ENCODE assay signal across 10 cellular contexts in genomic region chr20:32522525-32522774, GRCh38.
DNase-seq lines count a peak whose midpoint lies in the region; ATAC-seq and TF ChIP-seq lines count a peak whose summit lies in the region.
"Had no signal": no experiment of that assay in that cellular context is flagged by ENCODE, and none has a peak within 500 bp of the region (broad histone marks: within the 10 kb centered on the region; RNA-seq: fewer than 3 reads in every experiment).

No MANE protein-coding gene starts in this region.

- H2BK12ac ChIP-seq in neuronal stem cell (ENCODE audit: low read length) = no peak overlapping the region

- H3K27ac ChIP-seq in neuronal stem cell (replicated peaks; ENCODE audit: low read length) (no peak overlapping the region), vagina (no peak overlapping the region)
- H3K27ac ChIP-seq: psoas muscle had no signal

- no peak overlapping the region for H3K9ac ChIP-seq in neuronal stem cell (ENCODE audit: low read depth, low read length, poor library complexity)

- H3K79me1 ChIP-seq in neuronal stem cell (ENCODE audit: low read depth, low read length) = no peaks in the 10 kb centered on the region

- H3K9me3 Mint-ChIP-seq in activated CD4-positive, alpha-beta T cell treated with anti-CD3 and anti-CD28 coated beads for 36 hours (ENCODE audit: low read depth) = no peaks in the 10 kb centered on the region
- H3K9me3 Mint-ChIP-seq in activated CD8-positive, alpha-beta T cell treated with anti-CD3 and anti-CD28 coated beads, Interleukin-2, amount 10 ng/mL, durations not matched to agents 7 days and 5 days (ENCODE audit: insufficient read depth) = no peaks in the 10 kb centered on the region

- no peak for ATAC-seq in activated CD4-positive, alpha-beta T cell treated with anti-CD3 and anti-CD28 coated beads for 36 hours
- ATAC-seq in activated CD8-positive, alpha-beta T cell treated with anti-CD3 and anti-CD28 coated beads, Interleukin-2, amount 10 ng/mL, durations not matched to agents 7 days and 5 days = peak; percentile 12
- ATAC-seq in Right ventricle myocardium inferior = no peak

- H3K4me2 ChIP-seq in neuronal stem cell (ENCODE audit: insufficient read depth, low read length, poor library complexity, severe bottlenecking) = no peak overlapping the region

- peak overlapping the region; percentile 36 for H3K23ac ChIP-seq in neuronal stem cell (ENCODE audit: low read depth, low read length, poor library complexity)

- peak overlapping the region; percentile 57 for H2AK5ac ChIP-seq in neuronal stem cell (ENCODE audit: low read depth, low read length)

- H3K27ac Mint-ChIP-seq in activated CD4-positive, alpha-beta T cell treated with anti-CD3 and anti-CD28 coated beads for 36 hours = peak overlapping the region; percentile 43
- peak overlapping the region; percentile 80 for H3K27ac Mint-ChIP-seq in activated CD8-positive, alpha-beta T cell treated with anti-CD3 and anti-CD28 coated beads, Interleukin-2, amount 10 ng/mL, durations not matched to agents 7 days and 5 days

- CTCF ChIA-PET in activated CD4-positive, alpha-beta T cell treated with anti-CD3 and anti-CD28 coated beads for 36 hours (lab: Charles Lee) = interaction anchor here (0.7 to 11.1 kb wide), 22 partner anchors 9 to 1682 kb away, joined by 3 to 214 read pairs (median 4); no protein-coding TSS in a partner anchor
- CTCF ChIA-PET in activated CD8-positive, alpha-beta T cell treated with anti-CD3 and anti-CD28 coated beads, Interleukin-2, amount 10 ng/mL, durations not matched to agents 7 days and 5 days (lab: Charles Lee) = interaction anchor here (0.8 to 12.2 kb wide), 23 partner anchors 8 to 256 kb away, joined by 3 to 285 read pairs (median 4); partner anchors contain the start of genes C20orf203, COMMD7 and NOL4L
- CTCF ChIA-PET in HEK293T (lab: Yijun Ruan, JAX) = interaction anchor here (0.6 to 5.0 kb wide), 7 partner anchors 14 to 256 kb away, joined by 3 to 48 read pairs (median 4); no protein-coding TSS in a partner anchor

- H3K9me3 ChIP-seq in neuronal stem cell (replicated peaks in 1 of 2; ENCODE audit: control insufficient read depth in 2 of 2, insufficient read depth in 1 of 2, low read depth in 1 of 2, low read length in 2 of 2) (no peaks in the 10 kb centered on the region), vagina (no peaks in the 10 kb centered on the region)
- H3K9me3 ChIP-seq: psoas muscle had no signal

- no peak for TF ChIP-seq POLR2A in vagina (IDR thresholded peaks at IDR 0.05)

- peaks cover 27 to 28% of the 10 kb centered on the region in 2 donors for H3K4me1 ChIP-seq in neuronal stem cell (ENCODE audit: control insufficient read depth in 2 of 2, insufficient read depth in 1 of 2, low read depth in 1 of 2, low read length in 2 of 2)
- peaks cover 51% of the 10 kb centered on the region for H3K4me1 ChIP-seq in vagina
- H3K4me1 ChIP-seq: psoas muscle had no signal

- H3K36me3 Mint-ChIP-seq in activated CD4-positive, alpha-beta T cell treated with anti-CD3 and anti-CD28 coated beads for 36 hours (ENCODE audit: low read depth) = peaks cover 13% of the 10 kb centered on the region
- H3K36me3 Mint-ChIP-seq in activated CD8-positive, alpha-beta T cell treated with anti-CD3 and anti-CD28 coated beads, Interleukin-2, amount 10 ng/mL, durations not matched to agents 7 days and 5 days (ENCODE audit: low read depth) = peaks cover 29% of the 10 kb centered on the region

- TF ChIP-seq CTCF in vagina (IDR thresholded peaks at IDR 0.05) = no peak

- no peak overlapping the region for H3K4me3 ChIP-seq in neuronal stem cell (ENCODE audit: low read length in 2 of 2)
- no peak overlapping the region for H3K4me3 ChIP-seq in vagina
- H3K4me3 ChIP-seq: psoas muscle had no signal

- POLR2A ChIA-PET in activated CD4-positive, alpha-beta T cell treated with anti-CD3 and anti-CD28 coated beads for 36 hours (lab: Charles Lee) = interaction anchor here (1.0 kb wide), 1 partner anchor 130 kb away, joined by 3 read pairs; no protein-coding TSS in a partner anchor
- POLR2A ChIA-PET in activated CD8-positive, alpha-beta T cell treated with anti-CD3 and anti-CD28 coated beads, Interleukin-2, amount 10 ng/mL, durations not matched to agents 7 days and 5 days (lab: Charles Lee) = interaction anchor here (2.8 to 8.3 kb wide), 2 partner anchors 15 to 130 kb away, joined by 10 to 145 read pairs; no protein-coding TSS in a partner anchor
- POLR2A ChIA-PET in HEK293T (lab: Yijun Ruan, JAX) = interaction anchor here (1.5 to 1.8 kb wide), 2 partner anchors 129 to 142 kb away, joined by 4 to 8 read pairs; no protein-coding TSS in a partner anchor

- H2BK15ac ChIP-seq in neuronal stem cell (ENCODE audit: low read length) = peak overlapping the region; percentile 5

- H3K27me3 Mint-ChIP-seq in activated CD4-positive, alpha-beta T cell treated with anti-CD3 and anti-CD28 coated beads for 36 hours = no peaks in the 10 kb centered on the region
- H3K27me3 Mint-ChIP-seq in activated CD8-positive, alpha-beta T cell treated with anti-CD3 and anti-CD28 coated beads, Interleukin-2, amount 10 ng/mL, durations not matched to agents 7 days and 5 days (ENCODE audit: low read depth) = no peaks in the 10 kb centered on the region

- intact Hi-C loops in activated CD4-positive, alpha-beta T cell treated with anti-CD3 and anti-CD28 coated beads for 36 hours (cut with DNase I, micrococcal nuclease) = loop anchor here in 1 of 2 experiments (2.0 to 10.0 kb wide), 2 partner anchors 14 to 252 kb away; no protein-coding TSS in a partner anchor
- intact Hi-C loops in Right ventricle myocardium inferior (cut with DNase I) (no loop called here), vagina (cut with DNase I) (loop anchor here (2.0 to 10.0 kb wide), 2 partner anchors 130 to 252 kb away; no protein-coding TSS in a partner anchor)

- H2BK120ac ChIP-seq in neuronal stem cell (ENCODE audit: low read depth, low read length) = no peak overlapping the region

- H2BK5ac ChIP-seq in neuronal stem cell (ENCODE audit: low read length) = peak overlapping the region; percentile 49

- H3K14ac ChIP-seq in neuronal stem cell (ENCODE audit: low read length) = peak overlapping the region; percentile 25

- DNase-seq in activated CD4-positive, alpha-beta T cell treated with anti-CD3 and anti-CD28 coated beads for 36 hours = peak; percentile 19
- DNase-seq in activated CD4-positive, alpha-beta T cell treated with anti-CD3 and anti-CD28 coated beads, Interleukin-2, amount 50 U/mL, for 1 hour = no peak
- peak; percentile 18 for DNase-seq in NAMALWA (ENCODE audit: low spot score)
- DNase-seq in activated CD8-positive, alpha-beta T cell treated with anti-CD3 and anti-CD28 coated beads, Interleukin-2, amount 10 ng/mL, durations not matched to agents 7 days and 5 days = no peak
- no peak for DNase-seq in neuronal stem cell (ENCODE audit: low spot score)
- no peak for DNase-seq in Right ventricle myocardium inferior (ENCODE audit: missing footprints)
- DNase-seq in HEK293T (ENCODE audit: extremely low spot score) = no peak
- no peak for DNase-seq in vagina (ENCODE audit: extremely low spot score in 2 of 2)
- DNase-seq: T1000 had no signal

- H3K27me3 ChIP-seq in neuronal stem cell (ENCODE audit: control insufficient read depth in 3 of 3, insufficient read depth in 3 of 3, low read depth in 1 of 3, low read length in 3 of 3) (peaks cover 0 to 3% (median 0%) of the 10 kb centered on the region in 3 experiments), vagina (no peaks in the 10 kb centered on the region)

- peaks cover 64% of the 10 kb centered on the region for H3K4me1 Mint-ChIP-seq in activated CD4-positive, alpha-beta T cell treated with anti-CD3 and anti-CD28 coated beads for 36 hours
- peaks cover 61% of the 10 kb centered on the region for H3K4me1 Mint-ChIP-seq in activated CD8-positive, alpha-beta T cell treated with anti-CD3 and anti-CD28 coated beads, Interleukin-2, amount 10 ng/mL, durations not matched to agents 7 days and 5 days (ENCODE audit: low read depth)

- no peak overlapping the region for H4K8ac ChIP-seq in neuronal stem cell (ENCODE audit: low read depth, low read length)

- peak overlapping the region; percentile 75 for H3K18ac ChIP-seq in neuronal stem cell (ENCODE audit: low read length)

- no peak overlapping the region for H4K91ac ChIP-seq in neuronal stem cell (ENCODE audit: low read depth, low read length, poor library complexity)

- no peak overlapping the region for H3K4ac ChIP-seq in neuronal stem cell (ENCODE audit: low read length)

- no peak overlapping the region for H3K4me3 Mint-ChIP-seq in activated CD4-positive, alpha-beta T cell treated with anti-CD3 and anti-CD28 coated beads for 36 hours
- no peak overlapping the region for H3K4me3 Mint-ChIP-seq in activated CD8-positive, alpha-beta T cell treated with anti-CD3 and anti-CD28 coated beads, Interleukin-2, amount 10 ng/mL, durations not matched to agents 7 days and 5 days

- no CpG with 5 or more reads among the region's 2 CpGs for WGBS in neuronal stem cell (ENCODE audit: extremely low coverage in 2 of 2, insufficient read length in 2 of 2, insufficient replicate concordance in 1 of 2), 2 donors

- H3K36me3 ChIP-seq in neuronal stem cell (replicated peaks in 1 of 2; ENCODE audit: control insufficient read depth in 2 of 2, insufficient read depth in 2 of 2, low read length in 2 of 2) = no peaks in the 10 kb centered on the region
- H3K36me3 ChIP-seq in vagina = no peaks in the 10 kb centered on the region

- H2AFZ ChIP-seq in neuronal stem cell (ENCODE audit: low read length) = no peak overlapping the region

TF ChIP-seq in HEK293T, 16 proteins besides CTCF, POLR2A, EP300 and RAD21:
- TF ChIP-seq NFRKB (IDR thresholded peaks at IDR 0.05) (no peak), HDGF (IDR thresholded peaks at IDR 0.05; ENCODE audit: borderline replicate concordance) (no peak), FOXA1 (IDR thresholded peaks at IDR 0.05) (no peak), ZNF384 (IDR thresholded peaks at IDR 0.05) (no peak), LEF1 (IDR thresholded peaks at IDR 0.05; ENCODE audit: borderline replicate concordance) (no peak), ARNT (IDR thresholded peaks at IDR 0.05) (no peak), ELF4 (IDR thresholded peaks at IDR 0.05) (no peak), SP1 (IDR thresholded peaks at IDR 0.05) (no peak), BHLHE40 (IDR thresholded peaks at IDR 0.05; ENCODE audit: borderline replicate concordance) (no peak), FOXM1 (IDR thresholded peaks at IDR 0.05; ENCODE audit: borderline replicate concordance) (no peak), L3MBTL2 (conservative IDR thresholded peaks at IDR 0.05) (no peak)
- TF ChIP-seq, protein P1, sequence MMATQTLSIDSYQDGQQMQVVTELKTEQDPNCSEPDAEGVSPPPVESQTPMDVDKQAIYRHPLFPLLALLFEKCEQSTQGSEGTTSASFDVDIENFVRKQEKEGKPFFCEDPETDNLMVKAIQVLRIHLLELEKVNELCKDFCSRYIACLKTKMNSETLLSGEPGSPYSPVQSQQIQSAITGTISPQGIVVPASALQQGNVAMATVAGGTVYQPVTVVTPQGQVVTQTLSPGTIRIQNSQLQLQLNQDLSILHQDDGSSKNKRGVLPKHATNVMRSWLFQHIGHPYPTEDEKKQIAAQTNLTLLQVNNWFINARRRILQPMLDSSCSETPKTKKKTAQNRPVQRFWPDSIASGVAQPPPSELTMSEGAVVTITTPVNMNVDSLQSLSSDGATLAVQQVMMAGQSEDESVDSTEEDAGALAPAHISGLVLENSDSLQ (IDR thresholded peaks at IDR 0.05) = no peak

Comparison
In these comparisons a context has a peak if more than half of its experiments do, and no peak if none do; other contexts are left out.
1. DNase-seq: peak in activated CD4-positive, alpha-beta T cell treated with anti-CD3 and anti-CD28 coated beads for 36 hours (single experiment) and NAMALWA (single experiment); none in activated CD4-positive, alpha-beta T cell treated with anti-CD3 and anti-CD28 coated beads, Interleukin-2, amount 50 U/mL, for 1 hour (single experiment), activated CD8-positive, alpha-beta T cell treated with anti-CD3 and anti-CD28 coated beads, Interleukin-2, amount 10 ng/mL, durations not matched to agents 7 days and 5 days (single experiment), neuronal stem cell (single experiment), Right ventricle myocardium inferior (single experiment), HEK293T (single experiment) and vagina (0 of 2).